ENCODE assay signal across 17 cellular contexts in genomic region chr18:14939141-14939540, GRCh38.
DNase-seq lines count a peak whose midpoint lies in the region; ATAC-seq and TF ChIP-seq lines count a peak whose summit lies in the region.
"Had no signal": no experiment of that assay in that cellular context is flagged by ENCODE, and none has a peak within 500 bp of the region (broad histone marks: within the 10 kb centered on the region; RNA-seq: fewer than 3 reads in every experiment).

No MANE protein-coding gene starts in this region.

- ATAC-seq in right cardiac atrium = no peak
- no peak for ATAC-seq in activated CD4-positive, CD25-positive, alpha-beta regulatory T cell treated with anti-CD3 and anti-CD28 coated beads, Interleukin-2, amount 50 U/mL, for 24 hours
- ATAC-seq: CD8-positive, alpha-beta T cell had no signal

- TF ChIP-seq CTCF in right atrium auricular region (IDR thresholded peaks at IDR 0.05) (no peak), osteocyte (IDR thresholded peaks at IDR 0.05) (no peak), vagina (IDR thresholded peaks at IDR 0.05) (no peak), tibial artery (IDR thresholded peaks at IDR 0.05) (no peak)

- H3K4me3 ChIP-seq in right atrium auricular region = no peak overlapping the region
- H3K4me3 ChIP-seq in right cardiac atrium (ENCODE audit: low read length) = no peak overlapping the region
- no peak overlapping the region for H3K4me3 ChIP-seq in vagina
- no peak overlapping the region for H3K4me3 ChIP-seq in tibial artery
- H3K4me3 ChIP-seq: BLaER1, HAP-1 had no signal

- H3K4me1 ChIP-seq in right atrium auricular region (no peaks in the 10 kb centered on the region), right cardiac atrium (ENCODE audit: control insufficient read depth, insufficient read depth, low read length) (no peaks in the 10 kb centered on the region), vagina (no peaks in the 10 kb centered on the region), tibial artery (no peaks in the 10 kb centered on the region)
- H3K4me1 ChIP-seq: BLaER1, Caco-2, HAP-1 had no signal

- no peak overlapping the region for H3K27ac ChIP-seq in right atrium auricular region
- H3K27ac ChIP-seq in right cardiac atrium (ENCODE audit: low read length) = no peak overlapping the region
- no peak overlapping the region for H3K27ac ChIP-seq in vagina
- no peak overlapping the region for H3K27ac ChIP-seq in tibial artery
- H3K27ac ChIP-seq: BLaER1, C4-2B had no signal

- intact Hi-C loops in right cardiac atrium (cut with DNase I) = no loop called here
- intact Hi-C loops in vagina (cut with DNase I) = no loop called here
- intact Hi-C loops in tibial artery (cut with DNase I; ENCODE audit: low total_unique reads) = no loop called here

- H3K9me3 Mint-ChIP-seq in osteocyte (ENCODE audit: unreplicated experiment) = peaks cover 40% of the 10 kb centered on the region
- H3K9me3 Mint-ChIP-seq: CD8-positive, alpha-beta T cell had no signal

- no peaks in the 10 kb centered on the region for H3K36me3 Mint-ChIP-seq in osteocyte (ENCODE audit: unreplicated experiment)
- H3K36me3 Mint-ChIP-seq: CD4-positive, CD25-positive, alpha-beta regulatory T cell; CD8-positive, alpha-beta T cell had no signal

- no peak overlapping the region for H3K27ac Mint-ChIP-seq in osteocyte (ENCODE audit: unreplicated experiment)
- H3K27ac Mint-ChIP-seq: B cell; CD4-positive, CD25-positive, alpha-beta regulatory T cell; CD8-positive, alpha-beta T cell; HFFc6 had no signal

- TF ChIP-seq POLR2A in vagina (IDR thresholded peaks at IDR 0.05) = no peak

- no peaks in the 10 kb centered on the region for H3K27me3 ChIP-seq in right atrium auricular region
- no peaks in the 10 kb centered on the region for H3K27me3 ChIP-seq in right cardiac atrium (ENCODE audit: control insufficient read depth, insufficient read depth)
- no peaks in the 10 kb centered on the region for H3K27me3 ChIP-seq in vagina
- H3K27me3 ChIP-seq in tibial artery = no peaks in the 10 kb centered on the region
- H3K27me3 ChIP-seq: BLaER1 had no signal

- H3K4me3 Mint-ChIP-seq in osteocyte (ENCODE audit: unreplicated experiment) = no peak overlapping the region
- H3K4me3 Mint-ChIP-seq: B cell; CD4-positive, CD25-positive, alpha-beta regulatory T cell; CD8-positive, alpha-beta T cell; HFFc6 had no signal

- H3K36me3 ChIP-seq in right atrium auricular region (no peaks in the 10 kb centered on the region), vagina (no peaks in the 10 kb centered on the region), tibial artery (no peaks in the 10 kb centered on the region)
- H3K36me3 ChIP-seq: BLaER1, HAP-1 had no signal

- no peaks in the 10 kb centered on the region for H3K27me3 Mint-ChIP-seq in osteocyte (ENCODE audit: unreplicated experiment)
- H3K27me3 Mint-ChIP-seq: B cell; CD4-positive, CD25-positive, alpha-beta regulatory T cell had no signal

- no peaks in the 10 kb centered on the region for H3K4me1 Mint-ChIP-seq in osteocyte (ENCODE audit: unreplicated experiment)
- H3K4me1 Mint-ChIP-seq: B cell had no signal

- peak; percentile 32 for DNase-seq in right atrium auricular region (ENCODE audit: low spot score)
- DNase-seq in right cardiac atrium = no peak
- DNase-seq in osteocyte (ENCODE audit: extremely low spot score, unreplicated experiment) = peak; percentile 56
- peak; percentile 49 to 64 for DNase-seq in vagina (ENCODE audit: extremely low spot score in 2 of 2)
- DNase-seq in tibial artery = no peak
- DNase-seq: Caco-2; CD4-positive, CD25-positive, alpha-beta regulatory T cell; DMS153; DND-41; GOT3; HFFc6 had no signal

- H3K9me3 ChIP-seq in right atrium auricular region (no peaks in the 10 kb centered on the region), right cardiac atrium (ENCODE audit: control insufficient read depth, low read length) (no peaks in the 10 kb centered on the region), vagina (no peaks in the 10 kb centered on the region), tibial artery (no peaks in the 10 kb centered on the region)
- H3K9me3 ChIP-seq: BLaER1, Caco-2, HAP-1 had no signal

Comparison
In these comparisons a context has a peak if more than half of its experiments do, and no peak if none do; other contexts are left out.
1. DNase-seq: peak in right atrium auricular region (single experiment), osteocyte (single experiment) and vagina (2 of 2); none in right cardiac atrium (0 of 3) and tibial artery (0 of 2).